In the genomic region with DNA sequence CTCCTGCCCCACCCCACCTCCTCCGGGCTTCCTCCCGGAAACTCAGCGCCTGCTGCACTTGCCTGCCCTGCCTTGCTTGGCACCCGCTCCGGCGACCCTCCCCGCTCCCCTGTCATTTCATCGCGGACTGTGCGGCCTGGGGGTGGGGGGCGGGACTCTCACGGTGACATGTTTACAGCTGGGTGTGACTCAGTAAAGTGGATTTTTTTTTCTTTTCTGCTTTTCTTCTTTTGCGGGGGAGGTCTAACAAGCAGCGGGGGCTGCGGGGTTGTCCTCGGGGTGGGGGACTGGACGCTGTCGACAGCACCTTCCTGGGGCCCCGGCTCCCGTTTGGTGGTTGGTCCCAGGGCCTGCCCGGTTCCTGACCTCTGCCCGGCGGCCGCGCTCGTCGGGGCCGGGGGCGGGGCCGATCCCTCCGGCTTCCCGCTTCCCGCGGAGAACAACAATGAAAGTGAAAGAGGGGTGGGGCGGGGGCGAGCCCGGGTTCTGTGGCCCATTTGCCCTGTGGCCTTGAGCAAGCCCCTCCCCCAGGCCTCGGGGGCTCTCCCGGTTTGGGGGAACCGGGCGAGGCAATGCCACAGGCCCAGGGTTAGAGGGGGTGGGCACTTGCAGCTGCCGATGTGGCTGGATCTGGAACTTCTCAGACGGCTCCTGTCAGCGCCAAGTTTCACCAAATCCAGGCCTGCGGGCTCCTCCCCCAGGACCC, we compare ENCODE assay signal across 8 cellular contexts. TPM values are rescaled to one million over a fixed set of nuclear protein-coding genes. Genes with fewer than 3 reads are reported as not detected.
DNase-seq lines count a peak whose midpoint lies in the region; FAIRE-seq and TF ChIP-seq lines count a peak whose summit lies in the region.

No MANE protein-coding gene starts in this region.

- H3K36me3 ChIP-seq in muscle layer of duodenum (ENCODE audit: control insufficient read depth in 1 of 2, insufficient read depth in 2 of 2, low read length in 2 of 2) = peaks cover 3 to 28% of the 10 kb centered on the region in 2 donors
- H3K36me3 ChIP-seq in stomach = peaks cover 20 to 32% (median 31%) of the 10 kb centered on the region in 4 donors

- FAIRE-seq in RCC 7860 (lab: Jason Lieb, UNC) = no peak

- H3K27ac ChIP-seq in muscle layer of duodenum (ENCODE audit: low read length) = no peak overlapping the region
- H3K27ac ChIP-seq in stomach = peak overlapping the region; percentile 46 to 93 (median 81)

- no peak for TF ChIP-seq POLR2A in stomach (IDR thresholded peaks at IDR 0.05)

- H3K27me3 ChIP-seq in muscle layer of duodenum (ENCODE audit: low read depth, low read length) (no peaks in the 10 kb centered on the region), stomach (peaks cover 0 to 46% (median 0%) of the 10 kb centered on the region in 3 donors)

- H3K4me3 ChIP-seq in muscle layer of duodenum (ENCODE audit: low read depth in 1 of 2, low read length in 2 of 2) (peak overlapping the region; percentile 62 to 73), stomach (peak overlapping the region; percentile 62 to 73 (median 66))

- peak overlapping the region; percentile 67 for H3K27ac Mint-ChIP-seq in endothelial cell (ENCODE audit: unreplicated experiment)

- 0 to 2% (median 1%) methylated on average over 38 to 45 of the region's 45 CpGs for WGBS in stomach, 5 donors

- in situ Hi-C loops in GM13977 (cut with MboI; ENCODE audit: low pct_unique_long_range_greater_than_20kb, low sequenced_read_pairs, unreplicated experiment) = no loop called here

- H3K9me3 Mint-ChIP-seq in endothelial cell (ENCODE audit: unreplicated experiment) = no peaks in the 10 kb centered on the region

- no peak for TF ChIP-seq EP300 in stomach (IDR thresholded peaks at IDR 0.05)

- no peak for TF ChIP-seq CTCF in GM13977 (IDR thresholded peaks at IDR 0.05; ENCODE audit: extremely low read depth, insufficient read depth, missing control alignments)
- TF ChIP-seq CTCF in endothelial cell (IDR thresholded peaks at IDR 0.05; ENCODE audit: unreplicated experiment) = no peak
- no peak for TF ChIP-seq CTCF in stomach (IDR thresholded peaks at IDR 0.05)

- peaks cover 3% of the 10 kb centered on the region for H3K4me1 Mint-ChIP-seq in endothelial cell (ENCODE audit: unreplicated experiment)

- H3K4me1 ChIP-seq in muscle layer of duodenum (ENCODE audit: control insufficient read depth in 1 of 2, insufficient read depth in 2 of 2, low read length in 2 of 2) (peaks cover 0 to 20% of the 10 kb centered on the region in 2 donors), stomach (peaks cover 21 to 50% (median 35%) of the 10 kb centered on the region in 4 donors)

- H3K9me3 ChIP-seq in muscle layer of duodenum (ENCODE audit: control insufficient read depth in 1 of 2, low read length in 2 of 2) (no peaks in the 10 kb centered on the region), stomach (no peaks in the 10 kb centered on the region)

- peak overlapping the region; percentile 85 for H3K4me3 Mint-ChIP-seq in endothelial cell (ENCODE audit: unreplicated experiment)

- peaks cover 9% of the 10 kb centered on the region for H3K27me3 Mint-ChIP-seq in endothelial cell (ENCODE audit: unreplicated experiment)

- H3K36me3 Mint-ChIP-seq in endothelial cell (ENCODE audit: low read depth, unreplicated experiment) = peaks cover 10% of the 10 kb centered on the region

- intact Hi-C loops in stomach (cut with DNase I; ENCODE audit: low total_unique reads) = no loop called here

- DNase-seq in GM13977 (ENCODE audit: low spot score) (peak; percentile 85), NCI-H1105 (lab: John Stamatoyannopoulos, UW) (peak; percentile 72), endothelial cell (ENCODE audit: low spot score) (peak; percentile 75), stomach (peak; percentile 80), kidney glomerular epithelial cell (lab: John Stamatoyannopoulos, UW) (no peak), RCC 7860 (ENCODE audit: low spot score) (no peak)
- DNase-seq in activated CD8-positive, alpha-beta memory T cell treated with anti-CD3 and anti-CD28 coated beads for 24 hours = peak; percentile 87

RNA-seq across cellular contexts. Expression of a gene that starts 1.0 kb away (rescaled TPM):
- total RNA-seq in endothelial cell (ENCODE audit: unreplicated experiment) (553 TPM), stomach (100 to 1,000 TPM in 1 of 5 donors, 10 to 100 TPM in 3, 1 to 10 TPM in 1; 5.5 to 151 (median 21.0) TPM)
- 10 to 100 TPM; 22.5 to 56.5 (median 29.2) TPM for polyA plus RNA-seq in stomach

RNA-seq across cellular contexts. Expression of a gene that starts 11.1 kb away (rescaled TPM):
- total RNA-seq in endothelial cell (ENCODE audit: unreplicated experiment) (not detected), stomach (1 to 10 TPM in 1 of 5 donors, under 1 TPM in 1, not detected in 3; 0.37 to 2.8 TPM)
- polyA plus RNA-seq in stomach = not detected

RNA-seq across cellular contexts. Expression of a gene that starts 33.2 kb away (rescaled TPM):
- total RNA-seq in endothelial cell (ENCODE audit: unreplicated experiment) (127 TPM), stomach (100 to 1,000 TPM in 3 of 5 donors, 10 to 100 TPM in 2; 24.0 to 405 (median 102) TPM)
- polyA plus RNA-seq in stomach = 10 to 100 TPM; 26.9 to 47.5 (median 35.0) TPM

Comparison
In these comparisons a context has a peak if more than half of its experiments do, and no peak if none do; other contexts are left out.
1. DNase-seq: peak in GM13977 (single experiment), NCI-H1105 (single experiment), activated CD8-positive, alpha-beta memory T cell treated with anti-CD3 and anti-CD28 coated beads for 24 hours (single experiment), endothelial cell (single experiment) and stomach (single experiment); none in kidney glomerular epithelial cell (single experiment) and RCC 7860 (single experiment).